9 cellular contexts compared by ENCODE assay signal in the genomic region with DNA sequence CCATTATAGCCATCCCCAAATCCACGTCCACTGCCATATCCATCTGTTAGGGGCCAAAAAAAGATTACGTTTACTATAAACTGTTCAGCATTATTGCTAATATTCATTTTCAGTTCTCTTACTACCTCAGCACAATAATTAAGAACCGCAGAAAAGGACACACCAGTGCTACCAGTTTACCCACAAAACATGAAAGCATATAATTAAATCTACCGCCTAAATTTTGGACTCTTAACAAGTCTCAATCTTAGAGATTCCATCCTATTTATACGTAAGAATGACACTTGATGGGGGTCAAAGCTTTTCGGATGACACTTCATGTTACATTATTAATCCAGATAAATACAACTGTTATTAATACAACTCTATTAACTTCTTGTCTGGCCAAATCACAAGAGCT. TPM values are rescaled to one million over a fixed set of nuclear protein-coding genes. Genes with fewer than 3 reads are reported as not detected.
DNase-seq lines count a peak whose midpoint lies in the region; ATAC-seq and TF ChIP-seq lines count a peak whose summit lies in the region.
"Had no signal": no experiment of that assay in that cellular context is flagged by ENCODE, and none has a peak within 500 bp of the region (broad histone marks: within the 10 kb centered on the region; RNA-seq: fewer than 3 reads in every experiment).

No MANE protein-coding gene starts in this region.

- H3K27ac ChIP-seq in OCI-LY1 (ENCODE audit: low read depth, low read length, poor library complexity, severe bottlenecking) (no peak overlapping the region), dorsolateral prefrontal cortex (peak overlapping the region in 2 of 59 donors; percentile 4 to 5), neural progenitor cell (no peak overlapping the region)

- H3K4me2 ChIP-seq in OCI-LY1 (ENCODE audit: low read length) (peak overlapping the region; percentile 81; the same call in 1 of the 2 replicates), neural progenitor cell (peak overlapping the region; percentile 96)

- H3K79me2 ChIP-seq in OCI-LY1 (ENCODE audit: insufficient read depth, low read length) = peaks cover 62% of the 10 kb centered on the region
- H3K79me2 ChIP-seq in neural progenitor cell (ENCODE audit: low read depth) = peaks cover 97% of the 10 kb centered on the region

- peaks cover 53% of the 10 kb centered on the region for H3K4me1 Mint-ChIP-seq in neural progenitor cell

- no peaks in the 10 kb centered on the region for H3K9me3 ChIP-seq in OCI-LY1 (ENCODE audit: low read length)
- H3K9me3 ChIP-seq in neural progenitor cell (ENCODE audit: low read depth) = no peaks in the 10 kb centered on the region

- ATAC-seq in HG02642 (IDR thresholded peaks at IDR 0.05; ENCODE audit: poor library complexity, unreplicated experiment) (no peak), HG03280 (IDR thresholded peaks at IDR 0.05; ENCODE audit: unreplicated experiment) (no peak)

- H3K4me1 ChIP-seq in OCI-LY1 (ENCODE audit: insufficient read depth, low read length, severe bottlenecking) = peaks cover 68% of the 10 kb centered on the region
- H3K4me1 ChIP-seq in neural progenitor cell = peaks cover 38% of the 10 kb centered on the region

- TF ChIP-seq CTCF in OCI-LY1 (IDR thresholded peaks at IDR 0.05; ENCODE audit: low read length) = no peak
- TF ChIP-seq CTCF in dorsolateral prefrontal cortex (IDR thresholded peaks at IDR 0.05 in 54 of 56, conservative IDR thresholded peaks at IDR 0.05 in 2 of 56; ENCODE audit: low read depth in 1 of 56, partially characterized antibody in 56 of 56) = no peak
- TF ChIP-seq CTCF in neural progenitor cell (IDR thresholded peaks at IDR 0.05) = no peak

- H3K36me3 ChIP-seq in OCI-LY1 (ENCODE audit: insufficient read depth, low read length) (peaks cover 96% of the 10 kb centered on the region), neural progenitor cell (peaks cover 68% of the 10 kb centered on the region)

- H3K9me2 ChIP-seq in OCI-LY1 (ENCODE audit: low read depth, low read length) = no peaks in the 10 kb centered on the region

- no peak overlapping the region for H3K9ac ChIP-seq in OCI-LY1 (ENCODE audit: low read length)
- H3K9ac ChIP-seq in neural progenitor cell = no peak overlapping the region

- no peak for DNase-seq in dorsolateral prefrontal cortex
- no peak for DNase-seq in neural progenitor cell (ENCODE audit: low spot score)
- no peak for DNase-seq in NCI-H187 (lab: John Stamatoyannopoulos, UW)
- DNase-seq in NCI-H774 (lab: John Stamatoyannopoulos, UW) = no peak
- DNase-seq: anterior cingulate cortex had no signal

- H3K27me3 ChIP-seq in OCI-LY1 (ENCODE audit: insufficient read depth, low read length) (no peaks in the 10 kb centered on the region), dorsolateral prefrontal cortex (no peaks in the 10 kb centered on the region), neural progenitor cell (no peaks in the 10 kb centered on the region)

- peak overlapping the region; percentile 89; the same call in 1 of the 2 replicates for H3K4me3 ChIP-seq in GM08714 (ENCODE audit: low read length)
- no peak overlapping the region for H3K4me3 ChIP-seq in OCI-LY1 (ENCODE audit: low read depth, low read length, poor library complexity, severe bottlenecking)
- H3K4me3 ChIP-seq in dorsolateral prefrontal cortex = peak overlapping the region in 39 of 59 donors; percentile 0 to 100 (median 95)
- peak overlapping the region; percentile 91 for H3K4me3 ChIP-seq in neural progenitor cell

- H3K27me3 Mint-ChIP-seq in neural progenitor cell (ENCODE audit: insufficient read depth, low read depth) = peaks cover 16% of the 10 kb centered on the region

- H4K20me1 ChIP-seq in OCI-LY1 (ENCODE audit: insufficient read depth, low read length) = peaks cover 11% of the 10 kb centered on the region
- H4K20me1 ChIP-seq in neural progenitor cell (ENCODE audit: low read depth) = peaks cover 90% of the 10 kb centered on the region

- H3K36me3 Mint-ChIP-seq in neural progenitor cell = peaks cover 84% of the 10 kb centered on the region

- peak overlapping the region; percentile 7 for H3K4me3 Mint-ChIP-seq in neural progenitor cell

- intact Hi-C loops in dorsolateral prefrontal cortex (cut with DNase I) = loop anchor here in 1 of 2 donors (10.0 kb wide), 1 partner anchor 301 kb away; no protein-coding TSS in a partner anchor

- no peak overlapping the region for H2AFZ ChIP-seq in OCI-LY1 (ENCODE audit: low read length)
- H2AFZ ChIP-seq in neural progenitor cell (replicated peaks) = no peak overlapping the region

- H3K9me3 Mint-ChIP-seq in neural progenitor cell = peaks cover 7% of the 10 kb centered on the region

- H3K27ac Mint-ChIP-seq in neural progenitor cell = no peak overlapping the region

- H3F3A ChIP-seq in OCI-LY1 (ENCODE audit: insufficient read depth, low read length) (peaks cover 59% of the 10 kb centered on the region), neural progenitor cell (ENCODE audit: low read depth) (peaks cover 95% of the 10 kb centered on the region)

RNA-seq across cellular contexts. Expression of gene HNRNPA2B1, which starts 4.7 kb away (rescaled TPM):
- 100 to 1,000 TPM; 303 to 523 (median 384) TPM for total RNA-seq in dorsolateral prefrontal cortex
- total RNA-seq in neural progenitor cell (ENCODE audit: low replicate concordance) = 552 and 601 TPM in 2 replicates

RNA-seq across cellular contexts. Expression of gene CBX3, which starts 5.7 kb away (rescaled TPM):
- total RNA-seq in dorsolateral prefrontal cortex = 10 to 100 TPM; 51.7 to 92.1 (median 75.3) TPM
- 249 and 360 TPM in 2 replicates for total RNA-seq in neural progenitor cell (ENCODE audit: low replicate concordance)

RNA-seq across cellular contexts. Expression of gene NFE2L3, which starts 43.9 kb away (rescaled TPM):
- 1 to 10 TPM in 40 of 120 experiments, under 1 TPM in 75, not detected in 5; 0.15 to 5.3 (median 0.80) TPM for total RNA-seq in dorsolateral prefrontal cortex
- total RNA-seq in neural progenitor cell (ENCODE audit: low replicate concordance) = 6.2 and 6.9 TPM in 2 replicates
